ENCODE assay signal across 1 cellular context in genomic region chr5:77719666-77720363, GRCh38.
TF ChIP-seq lines count a peak whose summit lies in the region.

No MANE protein-coding gene starts in this region.

TF ChIP-seq in GM12878, 131 proteins besides CTCF, POLR2A, EP300 and RAD21 (continued from another document):
- TF ChIP-seq ATF2 (IDR thresholded peaks at IDR 0.05; ENCODE audit: low read length), result 0 out of 2 replicates have a peak, but pooled peaks have one; percentile 16
- no peak; the same call in 1 of the 2 replicates for TF ChIP-seq CREM (IDR thresholded peaks at IDR 0.05; ENCODE audit: low read depth)
- no peak for TF ChIP-seq CREB1 (IDR thresholded peaks at IDR 0.05; ENCODE audit: low read depth)
- TF ChIP-seq SREBF2 (IDR thresholded peaks at IDR 0.05; ENCODE audit: low read length), result no peak
- TF ChIP-seq HCFC1 (IDR thresholded peaks at IDR 0.05; ENCODE audit: low read length), result no peak
- TF ChIP-seq ESRRA (IDR thresholded peaks at IDR 0.05; ENCODE audit: low read length), result no peak
- TF ChIP-seq EED (IDR thresholded peaks at IDR 0.05; ENCODE audit: low read depth), result no peak
- TF ChIP-seq JUNB (IDR thresholded peaks at IDR 0.05), result peak; percentile 42; the same call in 1 of the 2 replicates
- TF ChIP-seq REST (IDR thresholded peaks at IDR 0.05; ENCODE audit: low read depth, low read length), result no peak
- no peak for TF ChIP-seq PML (IDR thresholded peaks at IDR 0.05; ENCODE audit: low read length)
- no peak for TF ChIP-seq IRF4 (IDR thresholded peaks at IDR 0.05; ENCODE audit: low read depth, low read length)
- TF ChIP-seq BCL11A (IDR thresholded peaks at IDR 0.05; ENCODE audit: low read depth, low read length), result no peak
- TF ChIP-seq, protein P1, sequence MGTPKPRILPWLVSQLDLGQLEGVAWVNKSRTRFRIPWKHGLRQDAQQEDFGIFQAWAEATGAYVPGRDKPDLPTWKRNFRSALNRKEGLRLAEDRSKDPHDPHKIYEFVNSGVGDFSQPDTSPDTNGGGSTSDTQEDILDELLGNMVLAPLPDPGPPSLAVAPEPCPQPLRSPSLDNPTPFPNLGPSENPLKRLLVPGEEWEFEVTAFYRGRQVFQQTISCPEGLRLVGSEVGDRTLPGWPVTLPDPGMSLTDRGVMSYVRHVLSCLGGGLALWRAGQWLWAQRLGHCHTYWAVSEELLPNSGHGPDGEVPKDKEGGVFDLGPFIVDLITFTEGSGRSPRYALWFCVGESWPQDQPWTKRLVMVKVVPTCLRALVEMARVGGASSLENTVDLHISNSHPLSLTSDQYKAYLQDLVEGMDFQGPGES (IDR thresholded peaks at IDR 0.05), result no peak
- TF ChIP-seq, protein P2, sequence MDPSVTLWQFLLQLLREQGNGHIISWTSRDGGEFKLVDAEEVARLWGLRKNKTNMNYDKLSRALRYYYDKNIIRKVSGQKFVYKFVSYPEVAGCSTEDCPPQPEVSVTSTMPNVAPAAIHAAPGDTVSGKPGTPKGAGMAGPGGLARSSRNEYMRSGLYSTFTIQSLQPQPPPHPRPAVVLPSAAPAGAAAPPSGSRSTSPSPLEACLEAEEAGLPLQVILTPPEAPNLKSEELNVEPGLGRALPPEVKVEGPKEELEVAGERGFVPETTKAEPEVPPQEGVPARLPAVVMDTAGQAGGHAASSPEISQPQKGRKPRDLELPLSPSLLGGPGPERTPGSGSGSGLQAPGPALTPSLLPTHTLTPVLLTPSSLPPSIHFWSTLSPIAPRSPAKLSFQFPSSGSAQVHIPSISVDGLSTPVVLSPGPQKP (IDR thresholded peaks at IDR 0.05; ENCODE audit: low read depth, low read length), result no peak
- no peak for TF ChIP-seq RCOR1 (conservative IDR thresholded peaks at IDR 0.05; ENCODE audit: low read depth, low read length)
- no peak for TF ChIP-seq ATF7 (IDR thresholded peaks at IDR 0.05; ENCODE audit: low read depth)
- TF ChIP-seq, protein P3, sequence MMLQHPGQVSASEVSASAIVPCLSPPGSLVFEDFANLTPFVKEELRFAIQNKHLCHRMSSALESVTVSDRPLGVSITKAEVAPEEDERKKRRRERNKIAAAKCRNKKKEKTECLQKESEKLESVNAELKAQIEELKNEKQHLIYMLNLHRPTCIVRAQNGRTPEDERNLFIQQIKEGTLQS (IDR thresholded peaks at IDR 0.05; ENCODE audit: borderline replicate concordance, extremely low read depth, low read depth, low read length), result no peak
- TF ChIP-seq, protein P4, sequence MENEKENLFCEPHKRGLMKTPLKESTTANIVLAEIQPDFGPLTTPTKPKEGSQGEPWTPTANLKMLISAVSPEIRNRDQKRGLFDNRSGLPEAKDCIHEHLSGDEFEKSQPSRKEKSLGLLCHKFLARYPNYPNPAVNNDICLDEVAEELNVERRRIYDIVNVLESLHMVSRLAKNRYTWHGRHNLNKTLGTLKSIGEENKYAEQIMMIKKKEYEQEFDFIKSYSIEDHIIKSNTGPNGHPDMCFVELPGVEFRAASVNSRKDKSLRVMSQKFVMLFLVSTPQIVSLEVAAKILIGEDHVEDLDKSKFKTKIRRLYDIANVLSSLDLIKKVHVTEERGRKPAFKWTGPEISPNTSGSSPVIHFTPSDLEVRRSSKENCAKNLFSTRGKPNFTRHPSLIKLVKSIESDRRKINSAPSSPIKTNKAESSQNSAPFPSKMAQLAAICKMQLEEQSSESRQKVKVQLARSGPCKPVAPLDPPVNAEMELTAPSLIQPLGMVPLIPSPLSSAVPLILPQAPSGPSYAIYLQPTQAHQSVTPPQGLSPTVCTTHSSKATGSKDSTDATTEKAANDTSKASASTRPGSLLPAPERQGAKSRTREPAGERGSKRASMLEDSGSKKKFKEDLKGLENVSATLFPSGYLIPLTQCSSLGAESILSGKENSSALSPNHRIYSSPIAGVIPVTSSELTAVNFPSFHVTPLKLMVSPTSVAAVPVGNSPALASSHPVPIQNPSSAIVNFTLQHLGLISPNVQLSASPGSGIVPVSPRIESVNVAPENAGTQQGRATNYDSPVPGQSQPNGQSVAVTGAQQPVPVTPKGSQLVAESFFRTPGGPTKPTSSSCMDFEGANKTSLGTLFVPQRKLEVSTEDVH (IDR thresholded peaks at IDR 0.05; ENCODE audit: low read depth, partially characterized antibody), result no peak
- no peak for TF ChIP-seq NRF1 (conservative IDR thresholded peaks at IDR 0.05; ENCODE audit: low read depth, low read length)
- TF ChIP-seq, protein P5, sequence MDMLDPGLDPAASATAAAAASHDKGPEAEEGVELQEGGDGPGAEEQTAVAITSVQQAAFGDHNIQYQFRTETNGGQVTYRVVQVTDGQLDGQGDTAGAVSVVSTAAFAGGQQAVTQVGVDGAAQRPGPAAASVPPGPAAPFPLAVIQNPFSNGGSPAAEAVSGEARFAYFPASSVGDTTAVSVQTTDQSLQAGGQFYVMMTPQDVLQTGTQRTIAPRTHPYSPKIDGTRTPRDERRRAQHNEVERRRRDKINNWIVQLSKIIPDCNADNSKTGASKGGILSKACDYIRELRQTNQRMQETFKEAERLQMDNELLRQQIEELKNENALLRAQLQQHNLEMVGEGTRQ (IDR thresholded peaks at IDR 0.05; ENCODE audit: borderline replicate concordance, low read depth, low read length), result no peak
- no peak for TF ChIP-seq MAX (IDR thresholded peaks at IDR 0.05; ENCODE audit: low read depth, low read length)
- TF ChIP-seq, protein P6, sequence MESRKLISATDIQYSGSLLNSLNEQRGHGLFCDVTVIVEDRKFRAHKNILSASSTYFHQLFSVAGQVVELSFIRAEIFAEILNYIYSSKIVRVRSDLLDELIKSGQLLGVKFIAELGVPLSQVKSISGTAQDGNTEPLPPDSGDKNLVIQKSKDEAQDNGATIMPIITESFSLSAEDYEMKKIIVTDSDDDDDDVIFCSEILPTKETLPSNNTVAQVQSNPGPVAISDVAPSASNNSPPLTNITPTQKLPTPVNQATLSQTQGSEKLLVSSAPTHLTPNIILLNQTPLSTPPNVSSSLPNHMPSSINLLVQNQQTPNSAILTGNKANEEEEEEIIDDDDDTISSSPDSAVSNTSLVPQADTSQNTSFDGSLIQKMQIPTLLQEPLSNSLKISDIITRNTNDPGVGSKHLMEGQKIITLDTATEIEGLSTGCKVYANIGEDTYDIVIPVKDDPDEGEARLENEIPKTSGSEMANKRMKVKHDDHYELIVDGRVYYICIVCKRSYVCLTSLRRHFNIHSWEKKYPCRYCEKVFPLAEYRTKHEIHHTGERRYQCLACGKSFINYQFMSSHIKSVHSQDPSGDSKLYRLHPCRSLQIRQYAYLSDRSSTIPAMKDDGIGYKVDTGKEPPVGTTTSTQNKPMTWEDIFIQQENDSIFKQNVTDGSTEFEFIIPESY (IDR thresholded peaks at IDR 0.05), result peak; percentile 82
- TF ChIP-seq RAD51 (IDR thresholded peaks at IDR 0.05), result no peak
- no peak for TF ChIP-seq CBX3 (IDR thresholded peaks at IDR 0.05; ENCODE audit: borderline replicate concordance, low read depth)
- no peak for TF ChIP-seq DPF2 (IDR thresholded peaks at IDR 0.05)
